ENCODE assay signal across 23 cellular contexts in genomic region chr19:4406626-4407025, GRCh38.
"Had no signal": no experiment of that assay in that cellular context is flagged by ENCODE, and none has a peak within 500 bp of the region (broad histone marks: within the 10 kb centered on the region; RNA-seq: fewer than 3 reads in every experiment).

No MANE protein-coding gene starts in this region.

- H3K27me3 ChIP-seq: brain microvascular endothelial cell, cardiac muscle cell, Peyer's patch, SJSA1 had no signal

- DNase-seq: activated B cell treated with CpG ODN at 0.5 μM for 24 hours; activated CD4-positive, alpha-beta memory T cell treated with anti-CD3 and anti-CD28 coated beads, Interleukin-2, amount 10 ng/mL, durations not matched to agents 7 days and 5 days; activated CD4-positive, alpha-beta T cell treated with anti-CD3 and anti-CD28 coated beads for 1 hour; activated CD4-positive, alpha-beta T cell treated with anti-CD3 and anti-CD28 coated beads, Interleukin-2, amount 50 U/mL, for 1 hour; activated gamma-delta T cell; activated naive CD4-positive, alpha-beta T cell treated with anti-CD3 and anti-CD28 coated beads for 36 hours; activated T-cell treated with anti-CD3 and anti-CD28 coated beads for 4 hours; activated T-cell treated with anti-CD3 and anti-CD28 coated beads, Interleukin-2, amount 50 U/mL, for 48 hours; brain microvascular endothelial cell; NCI-H1092 treated with DMSO at 0.1 percent for 48 hours; NCI-H1436; NCI-H1694 treated with DMSO at 0.1 percent for 48 hours; NCI-H2029 treated with DMSO at 0.1 percent for 48 hours; NCI-H510A treated with DMSO at 0.1 percent for 48 hours; NCI-H69; NK-92 treated with Interleukin-12 subunit alpha and Interleukin-12 subunit beta, amount 100 ng/mL, for 24 hours; Peyer's patch; SHP77; SW 1271 had no signal

- H3K9me3 ChIP-seq: Peyer's patch, SJSA1 had no signal

- H3K36me3 ChIP-seq: brain microvascular endothelial cell had no signal

- ATAC-seq: activated T-helper 17 cell treated with anti-CD3 and anti-CD28 coated beads, Interleukin-2, amount 50 U/mL, for 72 hours; SK-N-SH treated with all-trans-retinoic acid at 6 μM for 48 hours had no signal

- H3K4me3 ChIP-seq: cardiac muscle cell, Peyer's patch, SJSA1 had no signal

- H3K27ac ChIP-seq: brain microvascular endothelial cell, cardiac muscle cell, Peyer's patch, SJSA1 had no signal
